ENCODE assay signal across 1 cellular context in genomic region chr1:6245086-6245868, GRCh38.
TF ChIP-seq lines count a peak whose summit lies in the region.

No MANE protein-coding gene starts in this region.

TF ChIP-seq in HepG2, 621 proteins besides CTCF, POLR2A, EP300 and RAD21 (continued from another document and continues in another):
- peak; percentile 89 for TF ChIP-seq ZHX1 (CRISPR knock-in tag; IDR thresholded peaks at IDR 0.05; ENCODE audit: low read depth)
- TF ChIP-seq ZNF20 (CRISPR knock-in tag; IDR thresholded peaks at IDR 0.05): peak; percentile 93
- peak; percentile 89 for TF ChIP-seq ZNF746 (CRISPR knock-in tag; IDR thresholded peaks at IDR 0.05)
- TF ChIP-seq SRF (IDR thresholded peaks at IDR 0.05; ENCODE audit: low read depth, low read length): no peak
- TF ChIP-seq ZNF563 (CRISPR knock-in tag; IDR thresholded peaks at IDR 0.05): peak; percentile 100
- no peak for TF ChIP-seq FIP1L1 (IDR thresholded peaks at IDR 0.05; ENCODE audit: borderline replicate concordance, insufficient read depth, low read depth, low read length)
- peak; percentile 98 for TF ChIP-seq JARID2 (CRISPR knock-in tag; IDR thresholded peaks at IDR 0.05; ENCODE audit: insufficient replicate concordance)
- peak; percentile 97 for TF ChIP-seq ZNF354B (CRISPR knock-in tag; IDR thresholded peaks at IDR 0.05)
- TF ChIP-seq ATF5 (CRISPR knock-in tag; IDR thresholded peaks at IDR 0.05; ENCODE audit: low read depth): peak; percentile 98
- TF ChIP-seq ZNF30 (CRISPR knock-in tag; IDR thresholded peaks at IDR 0.05): peak; percentile 96
- peak; percentile 82 for TF ChIP-seq GATAD1 (CRISPR knock-in tag; IDR thresholded peaks at IDR 0.05)
- TF ChIP-seq ZNF274 (CRISPR knock-in tag; IDR thresholded peaks at IDR 0.05): peak; percentile 98
- peak; percentile 93; the same call in 1 of the 2 replicates for TF ChIP-seq ZSCAN5A (CRISPR knock-in tag; IDR thresholded peaks at IDR 0.05; ENCODE audit: borderline replicate concordance)
- no peak for TF ChIP-seq ZNF460 (CRISPR knock-in tag; IDR thresholded peaks at IDR 0.05; ENCODE audit: borderline replicate concordance)
- peak; percentile 99 for TF ChIP-seq HNRNPK (IDR thresholded peaks at IDR 0.05; ENCODE audit: low read depth, low read length, poor library complexity, severe bottlenecking)
- peak; percentile 98 for TF ChIP-seq MAF1 (CRISPR knock-in tag; IDR thresholded peaks at IDR 0.05; ENCODE audit: borderline replicate concordance)
- TF ChIP-seq ZNF513 (CRISPR knock-in tag; conservative IDR thresholded peaks at IDR 0.05): no peak
- no peak for TF ChIP-seq NONO (IDR thresholded peaks at IDR 0.05)
- TF ChIP-seq NONO (CRISPR knock-in tag; conservative IDR thresholded peaks at IDR 0.05): peak; percentile 88
- peak; percentile 94 for TF ChIP-seq HMGXB3 (CRISPR knock-in tag; IDR thresholded peaks at IDR 0.05; ENCODE audit: borderline replicate concordance)
- TF ChIP-seq ZNF275 (CRISPR knock-in tag; IDR thresholded peaks at IDR 0.05; ENCODE audit: borderline replicate concordance): peak; percentile 95
- peak; percentile 78 for TF ChIP-seq REXO4 (CRISPR knock-in tag; IDR thresholded peaks at IDR 0.05; ENCODE audit: borderline replicate concordance)
- TF ChIP-seq KDM1A (CRISPR knock-in tag; IDR thresholded peaks at IDR 0.05): peak; percentile 84; the same call in 1 of the 2 replicates
- peak; percentile 61; the same call in 1 of the 2 replicates for TF ChIP-seq MAX (IDR thresholded peaks at IDR 0.05)
- peak; percentile 91 for TF ChIP-seq ZZZ3 (CRISPR knock-in tag; IDR thresholded peaks at IDR 0.05; ENCODE audit: borderline replicate concordance)
- peak; percentile 99 for TF ChIP-seq ZBTB44 (CRISPR knock-in tag; IDR thresholded peaks at IDR 0.05)
- TF ChIP-seq ZBTB7A (CRISPR knock-in tag; IDR thresholded peaks at IDR 0.05): peak; percentile 93
- peak; percentile 99 for TF ChIP-seq ZNF589 (CRISPR knock-in tag; conservative IDR thresholded peaks at IDR 0.05)
- peak; percentile 96 for TF ChIP-seq ATF2 (CRISPR knock-in tag; IDR thresholded peaks at IDR 0.05)
- peak; percentile 59; the same call in 1 of the 2 replicates for TF ChIP-seq ZNF3 (CRISPR knock-in tag; IDR thresholded peaks at IDR 0.05)
- no peak for TF ChIP-seq SNRNP70 (IDR thresholded peaks at IDR 0.05; ENCODE audit: low read depth, low read length)
- TF ChIP-seq GMEB2 (CRISPR knock-in tag; IDR thresholded peaks at IDR 0.05; ENCODE audit: low read depth): peak; percentile 32; the same call in 1 of the 2 replicates
- TF ChIP-seq ZNF558 (CRISPR knock-in tag; IDR thresholded peaks at IDR 0.05; ENCODE audit: borderline replicate concordance): peak; percentile 98; the same call in 1 of the 2 replicates
- TF ChIP-seq ZBED4 (CRISPR knock-in tag; IDR thresholded peaks at IDR 0.05; ENCODE audit: borderline replicate concordance): peak; percentile 99
- peak; percentile 88 for TF ChIP-seq ZFY (CRISPR knock-in tag; IDR thresholded peaks at IDR 0.05)
- TF ChIP-seq SRSF1 (optimal IDR thresholded peaks at IDR 0.05; ENCODE audit: low read depth, low read length): no peak
- TF ChIP-seq FLYWCH1 (CRISPR knock-in tag; IDR thresholded peaks at IDR 0.05): peak; percentile 94; the same call in 1 of the 2 replicates
- TF ChIP-seq ZFP37 (CRISPR knock-in tag; IDR thresholded peaks at IDR 0.05; ENCODE audit: borderline replicate concordance): peak; percentile 97
